19 cellular contexts compared by ENCODE assay signal in the genomic region with DNA sequence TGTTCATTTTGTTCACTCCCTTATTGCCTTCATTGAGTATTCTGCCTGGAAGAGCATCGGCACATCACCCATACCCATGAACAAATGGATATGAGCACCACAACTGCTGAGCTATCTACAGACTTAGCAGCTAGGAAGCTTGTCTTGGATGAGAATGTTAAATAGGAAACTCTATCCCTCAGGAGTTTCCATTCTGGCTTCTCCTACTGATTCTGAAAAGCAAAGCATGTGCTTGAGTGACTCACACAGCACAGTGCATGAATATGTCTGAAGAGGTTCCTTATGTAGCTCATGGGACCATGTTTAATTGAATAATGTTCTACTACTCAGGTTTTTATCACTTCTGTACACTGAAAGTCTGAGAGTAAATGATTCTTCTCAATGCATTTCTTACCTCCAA. TPM values are rescaled to one million over a fixed set of nuclear protein-coding genes. Genes with fewer than 3 reads are reported as not detected.
"Had no signal": no experiment of that assay in that cellular context is flagged by ENCODE, and none has a peak within 500 bp of the region (broad histone marks: within the 10 kb centered on the region; RNA-seq: fewer than 3 reads in every experiment).

No MANE protein-coding gene starts in this region.

- H3K9me3 Mint-ChIP-seq: activated CD4-positive, alpha-beta T cell treated with anti-CD3 and anti-CD28 coated beads, Interleukin-2, amount 10 ng/mL, durations not matched to agents 7 days and 5 days; activated naive CD4-positive, alpha-beta T cell treated with anti-CD3 and anti-CD28 coated beads, Interleukin-2, amount 10 ng/mL, durations not matched to agents 7 days and 5 days; activated naive CD8-positive, alpha-beta T cell treated with anti-CD3 and anti-CD28 coated beads, Interleukin-2, amount 50 U/mL, for 24 hours; activated T-cell treated with anti-CD3 and anti-CD28 coated beads, Interleukin-2, amount 50 U/mL, for 4 hours; natural killer cell; stimulated activated naive CD8-positive, alpha-beta T cell treated with anti-CD3 and anti-CD28 coated beads, Interleukin-15, Interleukin-2, amounts not matched to agents 100 ng/mL and 50 ng/mL, for 24 hours; T-helper 1 cell treated with Interleukin-12 subunit alpha and Interleukin-12 subunit beta and Interleukin-4 antibody, amounts not matched to agents 30 μg/mL and 1 μg/mL, for 36 hours had no signal

- DNase-seq: activated CD4-positive, alpha-beta T cell treated with anti-CD3 and anti-CD28 coated beads, Interleukin-2, amount 10 ng/mL, durations not matched to agents 7 days and 5 days; activated CD8-positive, alpha-beta memory T cell treated with anti-CD3 and anti-CD28 coated beads, Interleukin-2, amount 50 U/mL, for 4 hours; activated naive CD4-positive, alpha-beta T cell treated with anti-CD3 and anti-CD28 coated beads, Interleukin-2, amount 10 ng/mL, durations not matched to agents 7 days and 5 days; activated naive CD8-positive, alpha-beta T cell treated with anti-CD3 and anti-CD28 coated beads, Interleukin-2, amount 50 U/mL, for 24 hours; activated T-cell treated with anti-CD3 and anti-CD28 coated beads, Interleukin-2, amount 50 U/mL, for 4 hours; aorta; cerebellar nuclear complex; dorsolateral prefrontal cortex; heart left ventricle; mesendoderm; natural killer cell; stimulated activated CD4-positive, alpha-beta T cell treated with anti-CD3 and anti-CD28 coated beads, Interleukin-2, amount 100 ng/mL, for 48 hours; trophoblast cell had no signal

- H3K36me3 ChIP-seq: gastroesophageal sphincter, heart left ventricle, vagina had no signal

- H3K4me3 ChIP-seq: dorsolateral prefrontal cortex, gastroesophageal sphincter, heart left ventricle, vagina had no signal

- H2AFZ ChIP-seq: parathyroid adenoma had no signal

- H3K4me1 ChIP-seq: gastroesophageal sphincter, parathyroid adenoma, vagina had no signal

- H3K79me2 ChIP-seq: parathyroid adenoma had no signal

- H3K36me3 Mint-ChIP-seq: activated naive CD4-positive, alpha-beta T cell treated with anti-CD3 and anti-CD28 coated beads, Interleukin-2, amount 10 ng/mL, durations not matched to agents 7 days and 5 days; natural killer cell had no signal

- ATAC-seq: activated naive CD8-positive, alpha-beta T cell treated with anti-CD3 and anti-CD28 coated beads, Interleukin-2, amount 50 U/mL, for 24 hours; activated T-cell treated with anti-CD3 and anti-CD28 coated beads, Interleukin-2, amount 50 U/mL, for 4 hours; gastroesophageal sphincter; natural killer cell had no signal

- H3K4me1 Mint-ChIP-seq: activated CD4-positive, alpha-beta T cell treated with anti-CD3 and anti-CD28 coated beads, Interleukin-2, amount 10 ng/mL, durations not matched to agents 7 days and 5 days; activated naive CD4-positive, alpha-beta T cell treated with anti-CD3 and anti-CD28 coated beads, Interleukin-2, amount 10 ng/mL, durations not matched to agents 7 days and 5 days; activated naive CD8-positive, alpha-beta T cell treated with anti-CD3 and anti-CD28 coated beads, Interleukin-2, amount 50 U/mL, for 24 hours; natural killer cell had no signal

- H3K27ac ChIP-seq: dorsolateral prefrontal cortex, epithelial cell of prostate, gastroesophageal sphincter, parathyroid adenoma, vagina had no signal

- H3K4me3 Mint-ChIP-seq: activated CD4-positive, alpha-beta T cell treated with anti-CD3 and anti-CD28 coated beads, Interleukin-2, amount 10 ng/mL, durations not matched to agents 7 days and 5 days; activated naive CD4-positive, alpha-beta T cell treated with anti-CD3 and anti-CD28 coated beads, Interleukin-2, amount 10 ng/mL, durations not matched to agents 7 days and 5 days; activated naive CD8-positive, alpha-beta T cell treated with anti-CD3 and anti-CD28 coated beads, Interleukin-2, amount 50 U/mL, for 24 hours; activated T-cell treated with anti-CD3 and anti-CD28 coated beads, Interleukin-2, amount 50 U/mL, for 4 hours; natural killer cell; stimulated activated naive CD8-positive, alpha-beta T cell treated with anti-CD3 and anti-CD28 coated beads, Interleukin-15, Interleukin-2, amounts not matched to agents 100 ng/mL and 50 ng/mL, for 24 hours; T-helper 1 cell treated with Interleukin-12 subunit alpha and Interleukin-12 subunit beta and Interleukin-4 antibody, amounts not matched to agents 30 μg/mL and 1 μg/mL, for 36 hours had no signal

- H3K9ac ChIP-seq: parathyroid adenoma had no signal

- H3K27ac Mint-ChIP-seq: activated CD4-positive, alpha-beta T cell treated with anti-CD3 and anti-CD28 coated beads, Interleukin-2, amount 10 ng/mL, durations not matched to agents 7 days and 5 days; activated naive CD4-positive, alpha-beta T cell treated with anti-CD3 and anti-CD28 coated beads, Interleukin-2, amount 10 ng/mL, durations not matched to agents 7 days and 5 days; activated naive CD8-positive, alpha-beta T cell treated with anti-CD3 and anti-CD28 coated beads, Interleukin-2, amount 50 U/mL, for 24 hours; natural killer cell; stimulated activated naive CD8-positive, alpha-beta T cell treated with anti-CD3 and anti-CD28 coated beads, Interleukin-15, Interleukin-2, amounts not matched to agents 100 ng/mL and 50 ng/mL, for 24 hours; T-helper 1 cell treated with Interleukin-12 subunit alpha and Interleukin-12 subunit beta and Interleukin-4 antibody, amounts not matched to agents 30 μg/mL and 1 μg/mL, for 36 hours had no signal

- H3K27me3 ChIP-seq: gastroesophageal sphincter, heart left ventricle, vagina had no signal

- H3K9me3 ChIP-seq: gastroesophageal sphincter, vagina had no signal

- H3K27me3 Mint-ChIP-seq: activated CD4-positive, alpha-beta T cell treated with anti-CD3 and anti-CD28 coated beads, Interleukin-2, amount 10 ng/mL, durations not matched to agents 7 days and 5 days; activated naive CD4-positive, alpha-beta T cell treated with anti-CD3 and anti-CD28 coated beads, Interleukin-2, amount 10 ng/mL, durations not matched to agents 7 days and 5 days; activated naive CD8-positive, alpha-beta T cell treated with anti-CD3 and anti-CD28 coated beads, Interleukin-2, amount 50 U/mL, for 24 hours had no signal

RNA-seq across cellular contexts. Expression of a gene that starts 57.3 kb away (rescaled TPM):
- total RNA-seq: activated CD4-positive, alpha-beta T cell treated with anti-CD3 and anti-CD28 coated beads, Interleukin-2, amount 10 ng/mL, durations not matched to agents 7 days and 5 days; natural killer cell had no signal
